ENCODE assay signal across 25 cellular contexts in the genomic region with DNA sequence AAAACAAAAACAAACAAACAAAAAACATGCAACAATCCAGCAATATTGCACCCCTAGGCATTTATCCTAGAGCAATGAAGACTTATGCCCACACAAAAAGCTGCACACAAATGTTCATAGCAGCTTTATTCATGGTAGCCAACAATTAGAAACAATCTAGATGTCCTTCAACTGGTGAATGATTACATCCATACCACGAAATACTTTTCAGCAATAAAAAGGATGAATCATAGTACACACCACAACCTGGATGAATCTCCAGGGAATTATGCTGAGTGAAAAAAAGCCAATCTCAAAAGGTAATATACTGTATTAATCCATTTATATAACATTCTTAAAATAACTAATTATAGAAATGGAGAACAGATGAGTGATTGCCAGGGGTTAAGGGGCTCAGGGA. TPM values are rescaled to one million over a fixed set of nuclear protein-coding genes. Genes with fewer than 3 reads are reported as not detected.
"Had no signal": no experiment of that assay in that cellular context is flagged by ENCODE, and none has a peak within 500 bp of the region (broad histone marks: within the 10 kb centered on the region; RNA-seq: fewer than 3 reads in every experiment).

No MANE protein-coding gene starts in this region.

- DNase-seq: activated CD4-positive, alpha-beta T cell treated with anti-CD3 and anti-CD28 coated beads for 36 hours; activated CD4-positive, CD25-positive, alpha-beta regulatory T cell; activated naive CD4-positive, alpha-beta T cell; activated naive CD8-positive, alpha-beta T cell treated with anti-CD3 and anti-CD28 coated beads for 36 hours; activated T-cell treated with anti-CD3 and anti-CD28 coated beads for 4 hours; activated T-cell treated with anti-CD3 and anti-CD28 coated beads, Interleukin-2, amount 50 U/mL, for 72 hours; adrenal gland; aorta; body of pancreas; dorsolateral prefrontal cortex; effector memory CD8-positive, alpha-beta T cell; foreskin fibroblast; head of caudate nucleus; hippocampal formation; retina; stimulated activated CD4-positive, alpha-beta T cell treated with anti-CD3 and anti-CD28 coated beads, Interleukin-1b, Interleukin-23, amount 100 ng/mL, for 48 hours; stimulated activated naive B cell treated with anti-CD40 and anti-IgM and Interleukin-4, amounts not matched to agents 10 μg/mL and 1 μg/mL and 100 μg/mL, for 72 hours; stomach; thyroid gland; upper lobe of left lung had no signal

- H3K27me3 ChIP-seq: body of pancreas, dorsolateral prefrontal cortex, stomach, thyroid gland, upper lobe of left lung, vagina had no signal

- H3K9me3 ChIP-seq: adrenal gland, body of pancreas, stomach, thyroid gland, upper lobe of left lung, vagina had no signal

- H3K36me3 ChIP-seq: adrenal gland, stomach, thyroid gland, vagina had no signal

- ATAC-seq: activated CD4-positive, alpha-beta T cell treated with anti-CD3 and anti-CD28 coated beads for 36 hours; activated T-cell treated with anti-CD3 and anti-CD28 coated beads, Interleukin-2, amount 50 U/mL, for 72 hours; body of pancreas; effector memory CD8-positive, alpha-beta T cell; sciatic nerve; stimulated activated naive B cell treated with anti-CD40 and anti-IgM and Interleukin-4, amounts not matched to agents 10 μg/mL and 1 μg/mL and 100 μg/mL, for 72 hours had no signal

- H3K4me3 ChIP-seq: adrenal gland, body of pancreas, coronary artery, dorsolateral prefrontal cortex, smooth muscle cell, stomach, thyroid gland, upper lobe of left lung, vagina had no signal

- H3K4me1 ChIP-seq: adrenal gland, body of pancreas, stomach, thyroid gland, upper lobe of left lung, vagina had no signal

RNA-seq across cellular contexts. Expression of a gene that starts 17.8 kb away (rescaled TPM):
- total RNA-seq: endothelial cell of umbilical vein had no signal
- polyA plus RNA-seq: endothelial cell of umbilical vein had no signal

RNA-seq across cellular contexts. Expression of a gene that starts 34.9 kb away (rescaled TPM):
- total RNA-seq: body of pancreas had no signal
